ENCODE assay signal across 8 cellular contexts in the genomic region with DNA sequence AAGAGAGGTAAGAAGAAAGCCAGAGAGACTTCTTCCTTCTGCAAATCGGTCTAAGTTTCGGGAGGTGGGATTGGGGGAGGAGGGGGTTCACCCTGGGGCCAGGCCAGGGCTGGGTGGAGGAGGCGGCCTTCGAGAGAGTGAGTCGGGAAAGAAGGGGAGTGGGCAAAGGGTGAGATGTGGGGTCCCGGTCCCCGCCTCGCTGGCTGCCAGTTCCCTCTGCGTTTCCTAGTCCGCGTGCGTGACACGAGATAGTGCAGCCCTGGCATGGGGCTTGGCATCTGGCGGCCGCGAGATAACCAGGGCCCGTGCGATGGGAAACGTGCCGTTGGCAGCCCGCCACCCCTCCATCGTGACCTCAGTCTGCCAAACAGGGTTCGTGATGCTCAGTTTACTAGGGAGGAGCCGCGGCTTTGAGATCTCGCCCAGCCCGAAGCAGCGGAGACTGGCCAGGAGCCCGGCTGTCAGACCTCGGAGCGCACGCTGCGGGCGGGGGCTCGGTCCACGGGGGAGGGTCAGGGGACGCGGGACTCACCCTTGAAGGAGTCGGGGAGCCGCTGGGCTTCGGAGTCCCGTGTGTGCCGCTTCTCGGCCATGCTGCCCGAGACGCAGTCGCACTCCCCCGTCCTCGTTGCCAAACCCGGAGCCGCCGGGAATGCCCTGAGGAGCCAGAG. TPM values are rescaled to one million over a fixed set of nuclear protein-coding genes. Genes with fewer than 3 reads are reported as not detected.
DNase-seq lines count a peak whose midpoint lies in the region; ATAC-seq and TF ChIP-seq lines count a peak whose summit lies in the region.

A gene with protein sequence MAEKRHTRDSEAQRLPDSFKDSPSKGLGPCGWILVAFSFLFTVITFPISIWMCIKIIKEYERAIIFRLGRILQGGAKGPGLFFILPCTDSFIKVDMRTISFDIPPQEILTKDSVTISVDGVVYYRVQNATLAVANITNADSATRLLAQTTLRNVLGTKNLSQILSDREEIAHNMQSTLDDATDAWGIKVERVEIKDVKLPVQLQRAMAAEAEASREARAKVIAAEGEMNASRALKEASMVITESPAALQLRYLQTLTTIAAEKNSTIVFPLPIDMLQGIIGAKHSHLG (minus strand): TSS at position 656 of the 671 bp plus-strand sequence. CDS start 63 bp downstream, at position 593.

- H3K9me3 Mint-ChIP-seq in CD4-positive, alpha-beta T cell, result no peaks in the 10 kb centered on the region
- H3K9me3 Mint-ChIP-seq in immature natural killer cell, result no peaks in the 10 kb centered on the region

- peak within 1 kb of the TSS; percentile 76 for H3K27ac ChIP-seq in CD4-positive, alpha-beta T cell (ENCODE audit: low read depth, low read length)
- peak within 1 kb of the TSS; percentile 63 for H3K27ac ChIP-seq in brain microvascular endothelial cell

- H3K36me3 ChIP-seq in brain microvascular endothelial cell (replicated peaks), result no peaks in the 10 kb centered on the region

- H3K27ac Mint-ChIP-seq in CD4-positive, alpha-beta T cell, result peak within 1 kb of the TSS; percentile 89
- peak within 1 kb of the TSS; percentile 92 to 98 (median 96) for H3K27ac Mint-ChIP-seq in immature natural killer cell

- in situ Hi-C loops in brain microvascular endothelial cell (cut with HindIII; ENCODE audit: low pct_ligation_motif_present, low sequenced_read_pairs), result no loop called here

- intact Hi-C loops in CD4-positive, alpha-beta T cell (cut with DNase I, micrococcal nuclease), result loop anchor here (5.0 to 10.0 kb wide), 3 partner anchors 167 to 785 kb away; a partner anchor contains a TSS

- DNase-seq in CD4-positive, alpha-beta T cell, result peak in 9 of 10 experiments; percentile 47 to 67 (median 58)
- DNase-seq in brain microvascular endothelial cell, result peak; percentile 64
- peak in 2 of 3 donors; percentile 85 to 88 for DNase-seq in immature natural killer cell
- DNase-seq in stimulated activated CD4-positive, alpha-beta T cell treated with anti-CD3 and anti-CD28 coated beads, Interleukin-2, amount 100 ng/mL, for 24 hours, result peak; percentile 60 to 63
- DNase-seq in NCI-H526 treated with DMSO at 0.1 percent for 48 hours (lab: John Stamatoyannopoulos, UW), result no peak

- no peak for TF ChIP-seq CTCF in CD4-positive, alpha-beta T cell (IDR thresholded peaks at IDR 0.05)
- TF ChIP-seq CTCF in brain microvascular endothelial cell (IDR thresholded peaks at IDR 0.05; ENCODE audit: low read depth, low read length, missing control alignments), result no peak

- CTCF ChIA-PET in CD4-positive, alpha-beta T cell (lab: Charles Lee), result interaction anchor here (2.5 kb wide), 1 partner anchor 50 kb away, joined by 15 read pairs; no protein-coding TSS in a partner anchor

- peak within 1 kb of the TSS; percentile 89 for H3K4me3 Mint-ChIP-seq in CD4-positive, alpha-beta T cell
- H3K4me3 Mint-ChIP-seq in immature natural killer cell, result peak within 1 kb of the TSS; percentile 96 to 99 (median 97)

- peak; percentile 52 for ATAC-seq in CD4-positive, alpha-beta T cell (ENCODE audit: poor library complexity)
- ATAC-seq in HG03354 (IDR thresholded peaks at IDR 0.05; ENCODE audit: poor library complexity, severe bottlenecking, unreplicated experiment) (peak; percentile 66), SK-N-SH treated with all-trans-retinoic acid at 6 μM for 48 hours (peak; percentile 82)

- TF ChIP-seq POLR2A in GM19193 (IDR thresholded peaks at IDR 0.05; ENCODE audit: extremely low read depth, insufficient read depth, insufficient read length), result peak; percentile 66

- no peaks in the 10 kb centered on the region for H3K9me3 ChIP-seq in CD4-positive, alpha-beta T cell (ENCODE audit: control insufficient read depth, low read length)

- H3K4me3 ChIP-seq in brain microvascular endothelial cell (ENCODE audit: low read depth, low read length), result peak within 1 kb of the TSS; percentile 78

- no peaks in the 10 kb centered on the region for H3K27me3 ChIP-seq in CD4-positive, alpha-beta T cell (ENCODE audit: control insufficient read depth, insufficient read depth, low read length)
- H3K27me3 ChIP-seq in brain microvascular endothelial cell (replicated peaks), result no peaks in the 10 kb centered on the region

- H3K27me3 Mint-ChIP-seq in CD4-positive, alpha-beta T cell, result no peaks in the 10 kb centered on the region
- peaks cover 16 to 23% (median 21%) of the 10 kb centered on the region in 3 donors for H3K27me3 Mint-ChIP-seq in immature natural killer cell (ENCODE audit: low read depth in 3 of 3)

- POLR2A ChIA-PET in CD4-positive, alpha-beta T cell (lab: Charles Lee), result interaction anchor here (1.0 to 1.1 kb wide), 4 partner anchors 9 to 50 kb away, joined by 3 to 11 read pairs (median 4); no protein-coding TSS in a partner anchor

- H3K36me3 Mint-ChIP-seq in CD4-positive, alpha-beta T cell (ENCODE audit: low read depth), result no peaks in the 10 kb centered on the region
- peaks cover 0 to 14% (median 4%) of the 10 kb centered on the region in 3 donors for H3K36me3 Mint-ChIP-seq in immature natural killer cell

- peaks cover 70% of the 10 kb centered on the region for H3K4me1 Mint-ChIP-seq in CD4-positive, alpha-beta T cell (ENCODE audit: low read depth)
- peaks cover 66 to 71% of the 10 kb centered on the region in 2 donors for H3K4me1 Mint-ChIP-seq in immature natural killer cell

TF ChIP-seq in SK-N-SH treated with all-trans-retinoic acid at 6 μM for 48 hours, 23 proteins besides CTCF, POLR2A, EP300 and RAD21 (continues in another document):
- TF ChIP-seq, protein P1, sequence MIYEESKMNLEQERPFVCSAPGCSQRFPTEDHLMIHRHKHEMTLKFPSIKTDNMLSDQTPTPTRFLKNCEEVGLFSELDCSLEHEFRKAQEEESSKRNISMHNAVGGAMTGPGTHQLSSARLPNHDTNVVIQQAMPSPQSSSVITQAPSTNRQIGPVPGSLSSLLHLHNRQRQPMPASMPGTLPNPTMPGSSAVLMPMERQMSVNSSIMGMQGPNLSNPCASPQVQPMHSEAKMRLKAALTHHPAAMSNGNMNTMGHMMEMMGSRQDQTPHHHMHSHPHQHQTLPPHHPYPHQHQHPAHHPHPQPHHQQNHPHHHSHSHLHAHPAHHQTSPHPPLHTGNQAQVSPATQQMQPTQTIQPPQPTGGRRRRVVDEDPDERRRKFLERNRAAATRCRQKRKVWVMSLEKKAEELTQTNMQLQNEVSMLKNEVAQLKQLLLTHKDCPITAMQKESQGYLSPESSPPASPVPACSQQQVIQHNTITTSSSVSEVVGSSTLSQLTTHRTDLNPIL (CRISPR knock-in tag; IDR thresholded peaks at IDR 0.05; ENCODE audit: low read depth), result no peak
- TF ChIP-seq ZFP3 (CRISPR knock-in tag; IDR thresholded peaks at IDR 0.05), result no peak
- TF ChIP-seq ARNTL (CRISPR knock-in tag; IDR thresholded peaks at IDR 0.05; ENCODE audit: borderline replicate concordance, low read depth), result no peak
- TF ChIP-seq ZFP30 (CRISPR knock-in tag; IDR thresholded peaks at IDR 0.05), result no peak
- no peak for TF ChIP-seq ESRRG (CRISPR knock-in tag; IDR thresholded peaks at IDR 0.05)
- no peak for TF ChIP-seq OSR1 (CRISPR knock-in tag; IDR thresholded peaks at IDR 0.05)
- no peak for TF ChIP-seq ZNF70 (CRISPR knock-in tag; IDR thresholded peaks at IDR 0.05)
- TF ChIP-seq, protein P2, sequence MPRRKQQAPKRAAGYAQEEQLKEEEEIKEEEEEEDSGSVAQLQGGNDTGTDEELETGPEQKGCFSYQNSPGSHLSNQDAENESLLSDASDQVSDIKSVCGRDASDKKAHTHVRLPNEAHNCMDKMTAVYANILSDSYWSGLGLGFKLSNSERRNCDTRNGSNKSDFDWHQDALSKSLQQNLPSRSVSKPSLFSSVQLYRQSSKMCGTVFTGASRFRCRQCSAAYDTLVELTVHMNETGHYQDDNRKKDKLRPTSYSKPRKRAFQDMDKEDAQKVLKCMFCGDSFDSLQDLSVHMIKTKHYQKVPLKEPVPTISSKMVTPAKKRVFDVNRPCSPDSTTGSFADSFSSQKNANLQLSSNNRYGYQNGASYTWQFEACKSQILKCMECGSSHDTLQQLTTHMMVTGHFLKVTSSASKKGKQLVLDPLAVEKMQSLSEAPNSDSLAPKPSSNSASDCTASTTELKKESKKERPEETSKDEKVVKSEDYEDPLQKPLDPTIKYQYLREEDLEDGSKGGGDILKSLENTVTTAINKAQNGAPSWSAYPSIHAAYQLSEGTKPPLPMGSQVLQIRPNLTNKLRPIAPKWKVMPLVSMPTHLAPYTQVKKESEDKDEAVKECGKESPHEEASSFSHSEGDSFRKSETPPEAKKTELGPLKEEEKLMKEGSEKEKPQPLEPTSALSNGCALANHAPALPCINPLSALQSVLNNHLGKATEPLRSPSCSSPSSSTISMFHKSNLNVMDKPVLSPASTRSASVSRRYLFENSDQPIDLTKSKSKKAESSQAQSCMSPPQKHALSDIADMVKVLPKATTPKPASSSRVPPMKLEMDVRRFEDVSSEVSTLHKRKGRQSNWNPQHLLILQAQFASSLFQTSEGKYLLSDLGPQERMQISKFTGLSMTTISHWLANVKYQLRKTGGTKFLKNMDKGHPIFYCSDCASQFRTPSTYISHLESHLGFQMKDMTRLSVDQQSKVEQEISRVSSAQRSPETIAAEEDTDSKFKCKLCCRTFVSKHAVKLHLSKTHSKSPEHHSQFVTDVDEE (CRISPR knock-in tag; IDR thresholded peaks at IDR 0.05), result no peak
- TF ChIP-seq ISL1 (CRISPR knock-in tag; IDR thresholded peaks at IDR 0.05), result no peak
- no peak for TF ChIP-seq ZNF565 (CRISPR knock-in tag; conservative IDR thresholded peaks at IDR 0.05; ENCODE audit: low read depth)
- no peak for TF ChIP-seq TCF4 (CRISPR knock-in tag; IDR thresholded peaks at IDR 0.05; ENCODE audit: borderline replicate concordance)
- no peak for TF ChIP-seq SNAI2 (CRISPR knock-in tag; IDR thresholded peaks at IDR 0.05)
- TF ChIP-seq TOX (CRISPR knock-in tag; IDR thresholded peaks at IDR 0.05; ENCODE audit: borderline replicate concordance), result no peak
- TF ChIP-seq ZNF8 (CRISPR knock-in tag; IDR thresholded peaks at IDR 0.05), result no peak
- TF ChIP-seq, protein P3, sequence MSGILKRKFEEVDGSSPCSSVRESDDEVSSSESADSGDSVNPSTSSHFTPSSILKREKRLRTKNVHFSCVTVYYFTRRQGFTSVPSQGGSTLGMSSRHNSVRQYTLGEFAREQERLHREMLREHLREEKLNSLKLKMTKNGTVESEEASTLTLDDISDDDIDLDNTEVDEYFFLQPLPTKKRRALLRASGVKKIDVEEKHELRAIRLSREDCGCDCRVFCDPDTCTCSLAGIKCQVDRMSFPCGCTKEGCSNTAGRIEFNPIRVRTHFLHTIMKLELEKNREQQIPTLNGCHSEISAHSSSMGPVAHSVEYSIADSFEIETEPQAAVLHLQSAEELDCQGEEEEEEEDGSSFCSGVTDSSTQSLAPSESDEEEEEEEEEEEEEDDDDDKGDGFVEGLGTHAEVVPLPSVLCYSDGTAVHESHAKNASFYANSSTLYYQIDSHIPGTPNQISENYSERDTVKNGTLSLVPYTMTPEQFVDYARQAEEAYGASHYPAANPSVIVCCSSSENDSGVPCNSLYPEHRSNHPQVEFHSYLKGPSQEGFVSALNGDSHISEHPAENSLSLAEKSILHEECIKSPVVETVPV (CRISPR knock-in tag; IDR thresholded peaks at IDR 0.05), result no peak
- TF ChIP-seq GLIS3 (CRISPR knock-in tag; IDR thresholded peaks at IDR 0.05), result no peak

RNA-seq across cellular contexts. Expression of the gene that starts here (rescaled TPM):
- total RNA-seq in CD4-positive, alpha-beta T cell, result 10 to 100 TPM; 26.1 to 27.9 TPM
- polyA plus RNA-seq in immature natural killer cell, result 100 to 1,000 TPM; 472 to 632 (median 495) TPM
